Comparison of ENCODE assay signal across 9 cellular contexts in genomic region chr7:142711722-142712616, GRCh38. TPM values are rescaled to one million over a fixed set of nuclear protein-coding genes. Genes with fewer than 3 reads are reported as not detected.
A peak's percentile ranks its signal among the peaks of the same experiment; 100 is the strongest.
DNase-seq lines count a peak whose midpoint lies in the region; ATAC-seq and TF ChIP-seq lines count a peak whose summit lies in the region.
"Had no signal": no experiment of that assay in that cellular context is flagged by ENCODE, and none has a peak within 500 bp of the region (broad histone marks: within the 10 kb centered on the region; RNA-seq: fewer than 3 reads in every experiment).

No MANE protein-coding gene starts in this region.

- TF ChIP-seq POLR2A in stomach (IDR thresholded peaks at IDR 0.05): no peak

- intact Hi-C loops in stomach (cut with DNase I; ENCODE audit: low total_unique reads): no loop called here

- peak overlapping the region; percentile 68 for H3K4me3 Mint-ChIP-seq in activated CD4-positive, alpha-beta memory T cell treated with anti-CD3 and anti-CD28 coated beads, Interleukin-2, amount 10 ng/mL, durations not matched to agents 7 days and 5 days

- no peak overlapping the region for H3K27ac ChIP-seq in Karpas-422 (ENCODE audit: low read length)
- H3K27ac ChIP-seq in stomach: no peak overlapping the region

- no peak for DNase-seq in activated CD4-positive, CD25-positive, alpha-beta regulatory T cell treated with anti-CD3 and anti-CD28 coated beads, Interleukin-2, amount 50 U/mL, for 72 hours
- DNase-seq in Karpas-422 (peak; percentile 75), glomerular visceral epithelial cell (ENCODE audit: extremely low spot score) (peak; percentile 3), stomach (no peak), globus pallidus (ENCODE audit: low spot score) (no peak)
- DNase-seq in activated CD4-positive, alpha-beta memory T cell treated with anti-CD3 and anti-CD28 coated beads, Interleukin-2, amount 10 ng/mL, durations not matched to agents 7 days and 5 days: peak; percentile 53

- H3K4me1 ChIP-seq in Karpas-422 (ENCODE audit: low read length) (no peaks in the 10 kb centered on the region), stomach (no peaks in the 10 kb centered on the region)

- ATAC-seq in activated CD4-positive, CD25-positive, alpha-beta regulatory T cell treated with anti-CD3 and anti-CD28 coated beads, Interleukin-2, amount 50 U/mL, for 24 hours: peak; percentile 93 to 94
- no peak for ATAC-seq in HG02642 (IDR thresholded peaks at IDR 0.05; ENCODE audit: poor library complexity, unreplicated experiment)

- no peak for TF ChIP-seq EP300 in stomach (IDR thresholded peaks at IDR 0.05)

- no peaks in the 10 kb centered on the region for H3K36me3 Mint-ChIP-seq in activated CD4-positive, alpha-beta memory T cell treated with anti-CD3 and anti-CD28 coated beads, Interleukin-2, amount 10 ng/mL, durations not matched to agents 7 days and 5 days (ENCODE audit: low read depth)

- H3K27ac Mint-ChIP-seq in activated CD4-positive, alpha-beta memory T cell treated with anti-CD3 and anti-CD28 coated beads, Interleukin-2, amount 10 ng/mL, durations not matched to agents 7 days and 5 days: peak overlapping the region; percentile 89

- peaks cover 83% of the 10 kb centered on the region for H3K4me1 Mint-ChIP-seq in activated CD4-positive, alpha-beta memory T cell treated with anti-CD3 and anti-CD28 coated beads, Interleukin-2, amount 10 ng/mL, durations not matched to agents 7 days and 5 days

- no peaks in the 10 kb centered on the region for H3K9me3 Mint-ChIP-seq in activated CD4-positive, alpha-beta memory T cell treated with anti-CD3 and anti-CD28 coated beads, Interleukin-2, amount 10 ng/mL, durations not matched to agents 7 days and 5 days

- H3K27me3 Mint-ChIP-seq in activated CD4-positive, alpha-beta memory T cell treated with anti-CD3 and anti-CD28 coated beads, Interleukin-2, amount 10 ng/mL, durations not matched to agents 7 days and 5 days: no peaks in the 10 kb centered on the region

- peak in 4 of 7 experiments; percentile 13 to 36 (median 30) for TF ChIP-seq CTCF in stomach (IDR thresholded peaks at IDR 0.05)

- WGBS in stomach, 5 donors: 47 to 58% (median 49%) methylated on average over 18 of the region's 18 CpGs

- no peak overlapping the region for H3K9ac ChIP-seq in Karpas-422 (ENCODE audit: low read length)

- no peaks in the 10 kb centered on the region for H3K79me2 ChIP-seq in Karpas-422 (ENCODE audit: low read length)

- no peaks in the 10 kb centered on the region for H3K36me3 ChIP-seq in Karpas-422 (ENCODE audit: insufficient read depth, low read length)
- no peaks in the 10 kb centered on the region for H3K36me3 ChIP-seq in stomach

- no peaks in the 10 kb centered on the region for H4K20me1 ChIP-seq in Karpas-422 (ENCODE audit: insufficient read depth, low read depth, low read length)

- H3K4me3 ChIP-seq in Karpas-422 (ENCODE audit: low read length) (no peak overlapping the region), stomach (no peak overlapping the region)

- H3K27me3 ChIP-seq in Karpas-422 (ENCODE audit: low read length) (no peaks in the 10 kb centered on the region), stomach (no peaks in the 10 kb centered on the region)

- H3K4me2 ChIP-seq in Karpas-422 (ENCODE audit: low read depth, low read length, poor library complexity, severe bottlenecking): no peak overlapping the region

- H3K9me3 ChIP-seq in Karpas-422 (ENCODE audit: low read length): no peaks in the 10 kb centered on the region
- H3K9me3 ChIP-seq in stomach: no peaks in the 10 kb centered on the region

- H2AFZ ChIP-seq in Karpas-422 (ENCODE audit: low read length): no peak overlapping the region

- CTCF ChIA-PET in activated CD4-positive, alpha-beta memory T cell treated with anti-CD3 and anti-CD28 coated beads, Interleukin-2, amount 10 ng/mL, durations not matched to agents 7 days and 5 days (lab: Charles Lee): interaction anchor here (0.7 to 3.9 kb wide), 8 partner anchors 19 to 100 kb away, joined by 3 to 47 read pairs (median 6); no protein-coding TSS in a partner anchor

- no peaks in the 10 kb centered on the region for H3K9me2 ChIP-seq in Karpas-422 (replicated peaks; ENCODE audit: insufficient read depth, low read length)

- POLR2A ChIA-PET in activated CD4-positive, alpha-beta memory T cell treated with anti-CD3 and anti-CD28 coated beads, Interleukin-2, amount 10 ng/mL, durations not matched to agents 7 days and 5 days (lab: Charles Lee): interaction anchor here (0.7 to 5.8 kb wide), 7 partner anchors 71 to 97 kb away, joined by 3 to 74 read pairs (median 4); no protein-coding TSS in a partner anchor

RNA-seq across cellular contexts. Expression of gene PRSS1, which starts 37.3 kb away (rescaled TPM):
- total RNA-seq in Karpas-422 (2014; rRNA removed; shearing (Covaris generic); ENCODE audit: low replicate concordance): not detected in 2 replicates
- not detected for total RNA-seq in activated CD4-positive, alpha-beta memory T cell treated with anti-CD3 and anti-CD28 coated beads, Interleukin-2, amount 10 ng/mL, durations not matched to agents 7 days and 5 days
- total RNA-seq in stomach: 10 to 100 TPM in 1 of 5 donors, 1 to 10 TPM in 1, not detected in 3; 10.0 to 20.4 TPM
- polyA plus RNA-seq in stomach: 100 to 1,000 TPM in 2 of 3 donors, 10 to 100 TPM in 1; 61.0 to 233 (median 196) TPM
- total RNA-seq: subcutaneous adipose tissue had no signal

RNA-seq across cellular contexts. Expression of gene PRSS2, which starts 58.8 kb away (rescaled TPM):
- not detected in 2 replicates for total RNA-seq in Karpas-422 (2014; rRNA removed; shearing (Covaris generic); ENCODE audit: low replicate concordance)
- not detected for total RNA-seq in activated CD4-positive, alpha-beta memory T cell treated with anti-CD3 and anti-CD28 coated beads, Interleukin-2, amount 10 ng/mL, durations not matched to agents 7 days and 5 days
- total RNA-seq in stomach: 10 to 100 TPM in 1 of 5 donors, 1 to 10 TPM in 1, not detected in 3; 1.3 to 86.1 TPM
- polyA plus RNA-seq in stomach: 10 to 100 TPM; 51.4 to 69.4 (median 59.1) TPM
- total RNA-seq: subcutaneous adipose tissue had no signal

Comparison
In these comparisons a context has a peak if more than half of its experiments do, and no peak if none do; other contexts are left out.
1. DNase-seq: peak in Karpas-422 (single experiment), activated CD4-positive, alpha-beta memory T cell treated with anti-CD3 and anti-CD28 coated beads, Interleukin-2, amount 10 ng/mL, durations not matched to agents 7 days and 5 days (single experiment) and glomerular visceral epithelial cell (single experiment); none in activated CD4-positive, CD25-positive, alpha-beta regulatory T cell treated with anti-CD3 and anti-CD28 coated beads, Interleukin-2, amount 50 U/mL, for 72 hours (single experiment), stomach (single experiment) and globus pallidus (single experiment).